Comparison of ENCODE assay signal across 22 cellular contexts in the genomic region with DNA sequence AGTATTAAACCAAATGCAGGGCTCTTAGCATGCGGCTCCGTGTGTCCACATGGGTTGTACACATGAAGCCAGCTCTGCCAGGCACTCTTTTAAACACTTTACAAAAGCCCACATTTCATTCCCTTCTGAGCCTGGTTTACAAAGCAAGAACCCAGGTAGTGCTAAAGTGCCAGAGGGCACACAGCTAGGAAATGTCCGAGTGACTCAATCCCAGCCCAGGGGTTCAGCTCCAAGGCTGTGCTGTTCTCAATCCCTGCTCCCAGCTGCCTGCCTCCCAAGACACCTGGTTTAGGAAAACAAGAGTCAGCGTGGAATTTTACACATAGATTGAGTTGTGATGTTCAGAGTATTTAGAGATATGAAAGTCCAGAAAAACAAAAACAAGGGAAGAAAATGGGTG. TPM values are rescaled to one million over a fixed set of nuclear protein-coding genes. Genes with fewer than 3 reads are reported as not detected.
"Had no signal": no experiment of that assay in that cellular context is flagged by ENCODE, and none has a peak within 500 bp of the region (broad histone marks: within the 10 kb centered on the region; RNA-seq: fewer than 3 reads in every experiment).

No MANE protein-coding gene starts in this region.

- DNase-seq: activated CD4-positive, alpha-beta T cell treated with anti-CD3 and anti-CD28 coated beads, Interleukin-2, amount 10 ng/mL, durations not matched to agents 7 days and 5 days; activated naive CD4-positive, alpha-beta T cell treated with Interleukin-2 at 50 U/mL for 16 hours; erythroblast; kidney; left ventricle myocardium inferior; right cardiac atrium; small intestine; stimulated activated CD4-positive, alpha-beta T cell treated with anti-CD3 and anti-CD28 coated beads, Interleukin-4, amount 100 ng/mL, for 4 hours; stimulated activated CD8-positive, alpha-beta memory T cell treated with anti-CD3 and anti-CD28 coated beads, Interleukin-4, amount 100 ng/mL, for 48 hours; stimulated activated naive CD4-positive, alpha-beta T cell treated with Interleukin-2 at 50 U/mL for 16 hours; substantia nigra; transverse colon had no signal

- ATAC-seq: natural killer cell treated with Interleukin-12 subunit alpha and Interleukin-12 subunit beta and Interleukin-15 and Interleukin-18, amount 100 ng/mL, for 72 hours; right cardiac atrium had no signal

- H3K4me3 ChIP-seq: cardiac muscle cell, hepatocyte, left ventricle myocardium inferior, prostate gland, transverse colon had no signal

- FAIRE-seq: astrocyte, kidney, small intestine had no signal

- H3K36me3 ChIP-seq: cardiac muscle cell, left ventricle myocardium inferior, prostate gland, transverse colon had no signal

RNA-seq across cellular contexts. Expression of gene KCNH6, which starts 13.8 kb away (rescaled TPM):
- total RNA-seq: activated CD4-positive, alpha-beta T cell treated with anti-CD3 and anti-CD28 coated beads, Interleukin-2, amount 10 ng/mL, durations not matched to agents 7 days and 5 days; activated CD8-positive, alpha-beta memory T cell treated with anti-CD3 and anti-CD28 coated beads for 36 hours; activated T-helper 1 cell treated with anti-CD3 and anti-CD28 coated beads, Interleukin-12 subunit alpha, Interleukin-12 subunit beta, Interleukin-2, Interleukin-4 antibody, amounts not matched to agents 30 ng/mL and 10 ng/mL and 1 ng/mL, durations not matched to agents 14 hours and 24 hours and 36 hours; astrocyte; dermis microvascular lymphatic vessel endothelial cell; left ventricle myocardium inferior; mesenteric fat pad; natural killer cell treated with Interleukin-12 subunit alpha and Interleukin-12 subunit beta and Interleukin-15 and Interleukin-18, amount 100 ng/mL, for 72 hours; right cardiac atrium; T-helper 2 cell treated with Interferon-gamma antibody and Interleukin-4, amounts not matched to agents 100 ng/mL and 5 ng/mL, for 36 hours had no signal
